Comparison of ENCODE assay signal across 9 cellular contexts in genomic region chr1:50425376-50426107, GRCh38.
DNase-seq lines count a peak whose midpoint lies in the region; ATAC-seq and TF ChIP-seq lines count a peak whose summit lies in the region.
"Had no signal": no experiment of that assay in that cellular context is flagged by ENCODE, and none has a peak within 500 bp of the region (broad histone marks: within the 10 kb centered on the region; RNA-seq: fewer than 3 reads in every experiment).

No MANE protein-coding gene starts in this region.

- no peak overlapping the region for H3K27ac ChIP-seq in 22Rv1

- peak; percentile 22 for TF ChIP-seq CTCF in 22Rv1 (IDR thresholded peaks at IDR 0.05)

- DNase-seq in DMS53 (lab: John Stamatoyannopoulos, UW) (peak; percentile 68), glomerular visceral epithelial cell (ENCODE audit: extremely low spot score) (peak; percentile 33), GOT3 (lab: John Stamatoyannopoulos, UW) (no peak), middle frontal gyrus (ENCODE audit: extremely low spot score, low spot score) (no peak), cerebellar nuclear complex (lab: John Stamatoyannopoulos, UW) (no peak)
- DNase-seq: DND-41 had no signal

- ATAC-seq in SK-N-SH treated with all-trans-retinoic acid at 6 μM for 48 hours = peak; percentile 29
- ATAC-seq in HG03378 (IDR thresholded peaks at IDR 0.05; ENCODE audit: unreplicated experiment) = no peak

TF ChIP-seq in SK-N-SH treated with all-trans-retinoic acid at 6 μM for 48 hours, 23 proteins besides CTCF, POLR2A, EP300 and RAD21:
- TF ChIP-seq ISL1 (CRISPR knock-in tag; IDR thresholded peaks at IDR 0.05) = no peak
- TF ChIP-seq OSR1 (CRISPR knock-in tag; IDR thresholded peaks at IDR 0.05) = no peak
- no peak for TF ChIP-seq TCF4 (CRISPR knock-in tag; IDR thresholded peaks at IDR 0.05; ENCODE audit: borderline replicate concordance)
- no peak for TF ChIP-seq ZNF565 (CRISPR knock-in tag; conservative IDR thresholded peaks at IDR 0.05; ENCODE audit: low read depth)

Comparison
In these comparisons a context has a peak if more than half of its experiments do, and no peak if none do; other contexts are left out.
1. DNase-seq: peak in DMS53 (single experiment) and glomerular visceral epithelial cell (single experiment); none in GOT3 (single experiment), middle frontal gyrus (single experiment) and cerebellar nuclear complex (0 of 2).